19 cellular contexts compared by ENCODE assay signal in the genomic region with DNA sequence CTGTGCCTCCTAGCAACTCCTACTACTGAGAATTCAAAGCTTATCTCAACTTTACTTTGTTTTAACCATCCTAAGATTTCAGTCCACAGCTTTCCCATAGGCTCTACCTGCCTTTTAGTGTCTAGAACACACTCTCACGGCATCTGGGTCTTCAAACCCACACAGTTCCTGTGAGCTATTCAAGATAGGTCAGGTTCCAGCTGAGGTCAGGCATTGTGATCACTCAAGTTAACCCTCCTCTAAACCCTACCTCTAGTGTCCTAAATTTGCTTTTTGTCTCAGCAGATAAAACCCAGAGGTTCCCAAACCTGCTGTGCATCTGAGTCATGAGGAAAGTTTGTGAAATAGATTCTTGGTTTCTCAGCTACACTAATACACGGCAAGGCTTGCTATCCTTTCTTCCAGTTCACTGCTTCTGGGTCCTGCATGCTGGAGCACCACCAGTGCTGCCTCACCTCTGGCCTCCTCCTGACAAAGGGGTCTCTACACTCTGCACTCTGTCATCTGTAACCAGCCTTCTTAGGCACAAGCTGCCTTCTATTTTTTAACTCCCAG.
DNase-seq lines count a peak whose midpoint lies in the region; ATAC-seq and TF ChIP-seq lines count a peak whose summit lies in the region.
"Had no signal": no experiment of that assay in that cellular context is flagged by ENCODE, and none has a peak within 500 bp of the region (broad histone marks: within the 10 kb centered on the region; RNA-seq: fewer than 3 reads in every experiment).

No MANE protein-coding gene starts in this region.

- no peak for DNase-seq in SK-N-SH
- DNase-seq in fibroblast of peridontal ligament (ENCODE audit: extremely low read depth) = peak; percentile 2
- no peak for DNase-seq in endothelial cell (ENCODE audit: low spot score)
- no peak for DNase-seq in stimulated activated naive B cell treated with anti-CD40 and anti-IgM and Interleukin-4, amounts not matched to agents 10 μg/mL and 1 μg/mL and 100 μg/mL, for 72 hours
- DNase-seq: Caco-2, DMS153, Kasumi-1, NCI-H187 treated with DMSO at 0.1 percent for 48 hours, NCI-H446, NCI-H774, RPMI8226, SIG-M5, T-helper 2 cell had no signal

- POLR2A ChIA-PET in SK-N-SH (lab: Yijun Ruan, JAX) = no interaction called here

- no peaks in the 10 kb centered on the region for H3K79me2 ChIP-seq in SK-N-SH (ENCODE audit: insufficient read depth)

- H3K9ac ChIP-seq in SK-N-SH = no peak overlapping the region; the same call in 1 of the 2 replicates

- H4K20me1 ChIP-seq in SK-N-SH (ENCODE audit: insufficient read depth) = no peaks in the 10 kb centered on the region

- H3K9me2 ChIP-seq in SK-N-SH = no peaks in the 10 kb centered on the region

- WGBS in SK-N-SH (ENCODE audit: low lambda C conversion rate) = 34% methylated on average over 2 of the region's 2 CpGs
- 40 to 54% methylated on average over 1 to 2 of the region's 2 CpGs for WGBS in gastroesophageal sphincter (ENCODE audit: low coverage in 1 of 2), 2 donors

- H3K27ac ChIP-seq in SK-N-SH (ENCODE audit: low read depth in 2 of 2, low read length in 1 of 2) (peak overlapping the region in 1 of 2 experiments; percentile 53; a peak in 3 of 4 replicates), gastroesophageal sphincter (no peak overlapping the region)

- no peak for TF ChIP-seq CTCF in SK-N-SH (IDR thresholded peaks at IDR 0.05)
- TF ChIP-seq CTCF in endothelial cell (IDR thresholded peaks at IDR 0.05; ENCODE audit: unreplicated experiment) = no peak
- TF ChIP-seq CTCF in gastroesophageal sphincter (IDR thresholded peaks at IDR 0.05) = no peak

- no peaks in the 10 kb centered on the region for H3K36me3 Mint-ChIP-seq in endothelial cell (ENCODE audit: low read depth, unreplicated experiment)
- H3K36me3 Mint-ChIP-seq in stimulated activated naive B cell treated with anti-CD40 and anti-IgM and Interleukin-4, amounts not matched to agents 10 μg/mL and 1 μg/mL and 100 μg/mL, for 72 hours = no peaks in the 10 kb centered on the region
- H3K36me3 Mint-ChIP-seq: IgD-negative memory B cell had no signal

- H3K4me3 ChIP-seq in SK-N-SH (ENCODE audit: low read depth in 2 of 2, low read length in 1 of 2) (no peak overlapping the region), gastroesophageal sphincter (no peak overlapping the region)
- H3K4me3 ChIP-seq: GM23338 had no signal

- peak overlapping the region; percentile 12; the same call in 1 of the 2 replicates for H3K4me2 ChIP-seq in SK-N-SH
- H3K4me2 ChIP-seq: GM23338 had no signal

- peak overlapping the region; percentile 67 for H2AFZ ChIP-seq in SK-N-SH (ENCODE audit: low read depth)
- H2AFZ ChIP-seq: GM23338 had no signal

- H3K27me3 ChIP-seq in SK-N-SH (ENCODE audit: insufficient read depth) (no peaks in the 10 kb centered on the region), gastroesophageal sphincter (no peaks in the 10 kb centered on the region)

- TF ChIP-seq RAD21 in SK-N-SH (IDR thresholded peaks at IDR 0.05; ENCODE audit: low read length) = no peak

- TF ChIP-seq EP300 in SK-N-SH (IDR thresholded peaks at IDR 0.05; ENCODE audit: borderline replicate concordance in 1 of 2, low read depth in 1 of 2, low read length in 1 of 2) (no peak), gastroesophageal sphincter (IDR thresholded peaks at IDR 0.05) (no peak)

- H3K4me1 Mint-ChIP-seq in endothelial cell (ENCODE audit: unreplicated experiment) = no peaks in the 10 kb centered on the region
- H3K4me1 Mint-ChIP-seq in stimulated activated naive B cell treated with anti-CD40 and anti-IgM and Interleukin-4, amounts not matched to agents 10 μg/mL and 1 μg/mL and 100 μg/mL, for 72 hours = no peaks in the 10 kb centered on the region
- H3K4me1 Mint-ChIP-seq: GM23338 had no signal

- TF ChIP-seq POLR2A in gastroesophageal sphincter (IDR thresholded peaks at IDR 0.05) = no peak

- CTCF ChIA-PET in SK-N-SH (lab: Yijun Ruan, JAX) = no interaction called here

- ATAC-seq in GM18858 (IDR thresholded peaks at IDR 0.05; ENCODE audit: unreplicated experiment) = peak; percentile 48
- peak; percentile 85 for ATAC-seq in HG02884 (IDR thresholded peaks at IDR 0.05; ENCODE audit: unreplicated experiment)
- no peak for ATAC-seq in HG03521 (IDR thresholded peaks at IDR 0.05; ENCODE audit: unreplicated experiment)
- no peak for ATAC-seq in gastroesophageal sphincter
- no peak for ATAC-seq in stimulated activated naive B cell treated with anti-CD40 and anti-IgM and Interleukin-4, amounts not matched to agents 10 μg/mL and 1 μg/mL and 100 μg/mL, for 72 hours (replicated peaks)
- ATAC-seq: GM23338 had no signal

- H3F3A ChIP-seq in SK-N-SH (replicated peaks; ENCODE audit: insufficient read depth) = peaks cover 4% of the 10 kb centered on the region

- H3K9me3 Mint-ChIP-seq in endothelial cell (ENCODE audit: unreplicated experiment) = no peaks in the 10 kb centered on the region
- H3K9me3 Mint-ChIP-seq in stimulated activated naive B cell treated with anti-CD40 and anti-IgM and Interleukin-4, amounts not matched to agents 10 μg/mL and 1 μg/mL and 100 μg/mL, for 72 hours = no peaks in the 10 kb centered on the region
- H3K9me3 Mint-ChIP-seq: GM23338, IgD-negative memory B cell had no signal

- H3K36me3 ChIP-seq in SK-N-SH (replicated peaks in 1 of 2; ENCODE audit: control insufficient read depth in 1 of 2, insufficient read depth in 2 of 2, low read length in 1 of 2) (no peaks in the 10 kb centered on the region), gastroesophageal sphincter (no peaks in the 10 kb centered on the region)

- H3K4me1 ChIP-seq in SK-N-SH (ENCODE audit: control insufficient read depth in 1 of 2, insufficient read depth in 2 of 2, low read depth in 1 of 2, low read length in 1 of 2) (no peaks in the 10 kb centered on the region; a peak in 2 of 4 replicates), gastroesophageal sphincter (no peaks in the 10 kb centered on the region)
- H3K4me1 ChIP-seq: Caco-2 had no signal

- no peak overlapping the region for H3K27ac Mint-ChIP-seq in endothelial cell (ENCODE audit: unreplicated experiment)
- H3K27ac Mint-ChIP-seq in stimulated activated naive B cell treated with anti-CD40 and anti-IgM and Interleukin-4, amounts not matched to agents 10 μg/mL and 1 μg/mL and 100 μg/mL, for 72 hours = no peak overlapping the region
- H3K27ac Mint-ChIP-seq: GM23338, IgD-negative memory B cell had no signal

- no peaks in the 10 kb centered on the region for H3K27me3 Mint-ChIP-seq in endothelial cell (ENCODE audit: unreplicated experiment)
- no peaks in the 10 kb centered on the region for H3K27me3 Mint-ChIP-seq in stimulated activated naive B cell treated with anti-CD40 and anti-IgM and Interleukin-4, amounts not matched to agents 10 μg/mL and 1 μg/mL and 100 μg/mL, for 72 hours

- H3K9me3 ChIP-seq in SK-N-SH (no peaks in the 10 kb centered on the region), gastroesophageal sphincter (no peaks in the 10 kb centered on the region)
- H3K9me3 ChIP-seq: Caco-2 had no signal

- H3K4me3 Mint-ChIP-seq in endothelial cell (ENCODE audit: unreplicated experiment) = no peak overlapping the region
- no peak overlapping the region for H3K4me3 Mint-ChIP-seq in stimulated activated naive B cell treated with anti-CD40 and anti-IgM and Interleukin-4, amounts not matched to agents 10 μg/mL and 1 μg/mL and 100 μg/mL, for 72 hours
- H3K4me3 Mint-ChIP-seq: GM23338, IgD-negative memory B cell had no signal

TF ChIP-seq in SK-N-SH, 30 proteins besides CTCF, POLR2A, EP300 and RAD21:
- TF ChIP-seq CHD2 (IDR thresholded peaks at IDR 0.05; ENCODE audit: low read length, partially characterized antibody) (no peak), TAF1 (IDR thresholded peaks at IDR 0.05; ENCODE audit: borderline replicate concordance, low read depth, low read length) (no peak), EZH2phosphoT487 (IDR thresholded peaks at IDR 0.05; ENCODE audit: borderline replicate concordance, low read depth) (no peak), TCF12 (IDR thresholded peaks at IDR 0.05) (no peak), FOSL2 (IDR thresholded peaks at IDR 0.05; ENCODE audit: borderline replicate concordance, low read depth) (no peak), JUND (IDR thresholded peaks at IDR 0.05) (no peak), NRF1 (IDR thresholded peaks at IDR 0.05; ENCODE audit: low read depth, low read length) (no peak), YY1 (IDR thresholded peaks at IDR 0.05; ENCODE audit: low read depth) (no peak), SMC3 (IDR thresholded peaks at IDR 0.05; ENCODE audit: low read depth, low read length) (no peak)
- TF ChIP-seq, protein P1, sequence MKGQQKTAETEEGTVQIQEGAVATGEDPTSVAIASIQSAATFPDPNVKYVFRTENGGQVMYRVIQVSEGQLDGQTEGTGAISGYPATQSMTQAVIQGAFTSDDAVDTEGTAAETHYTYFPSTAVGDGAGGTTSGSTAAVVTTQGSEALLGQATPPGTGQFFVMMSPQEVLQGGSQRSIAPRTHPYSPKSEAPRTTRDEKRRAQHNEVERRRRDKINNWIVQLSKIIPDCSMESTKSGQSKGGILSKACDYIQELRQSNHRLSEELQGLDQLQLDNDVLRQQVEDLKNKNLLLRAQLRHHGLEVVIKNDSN (IDR thresholded peaks at IDR 0.05; ENCODE audit: borderline replicate concordance, low read depth) = no peak
- TF ChIP-seq, protein P2, sequence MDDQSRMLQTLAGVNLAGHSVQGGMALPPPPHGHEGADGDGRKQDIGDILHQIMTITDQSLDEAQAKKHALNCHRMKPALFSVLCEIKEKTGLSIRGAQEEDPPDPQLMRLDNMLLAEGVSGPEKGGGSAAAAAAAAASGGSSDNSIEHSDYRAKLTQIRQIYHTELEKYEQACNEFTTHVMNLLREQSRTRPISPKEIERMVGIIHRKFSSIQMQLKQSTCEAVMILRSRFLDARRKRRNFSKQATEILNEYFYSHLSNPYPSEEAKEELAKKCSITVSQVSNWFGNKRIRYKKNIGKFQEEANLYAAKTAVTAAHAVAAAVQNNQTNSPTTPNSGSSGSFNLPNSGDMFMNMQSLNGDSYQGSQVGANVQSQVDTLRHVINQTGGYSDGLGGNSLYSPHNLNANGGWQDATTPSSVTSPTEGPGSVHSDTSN (IDR thresholded peaks at IDR 0.05) = no peak
TF ChIP-seq in SK-N-SH: peak in this region for 0.

Comparison
In these comparisons a context has a peak if more than half of its experiments do, and no peak if none do; other contexts are left out.
1. ATAC-seq: peak in GM18858 (single experiment) and HG02884 (single experiment); none in HG03521 (single experiment), gastroesophageal sphincter (single experiment) and stimulated activated naive B cell treated with anti-CD40 and anti-IgM and Interleukin-4, amounts not matched to agents 10 μg/mL and 1 μg/mL and 100 μg/mL, for 72 hours (0 of 2).